16 cellular contexts compared by ENCODE assay signal in the genomic region with DNA sequence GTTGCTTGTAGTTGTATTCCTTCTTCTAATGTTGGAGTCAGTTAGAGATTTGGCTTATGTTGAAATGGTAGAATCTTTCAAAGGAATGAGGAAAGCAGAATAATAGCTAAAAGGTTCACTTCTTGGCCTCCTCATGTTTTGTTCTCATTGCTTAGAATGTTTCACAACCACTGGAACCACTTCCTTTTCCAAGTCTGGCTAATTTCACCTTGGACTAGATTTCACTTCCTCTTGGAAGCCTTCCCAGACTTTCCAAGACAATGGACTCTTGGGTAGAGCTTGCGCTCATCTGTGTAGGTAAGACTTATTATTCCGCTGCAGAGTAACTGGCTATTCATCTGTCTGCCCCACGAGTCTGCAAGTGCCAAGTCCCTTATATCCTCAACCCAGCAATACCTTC. TPM values are rescaled to one million over a fixed set of nuclear protein-coding genes. Genes with fewer than 3 reads are reported as not detected.
DNase-seq lines count a peak whose midpoint lies in the region; ATAC-seq, FAIRE-seq and TF ChIP-seq lines count a peak whose summit lies in the region.
"Had no signal": no experiment of that assay in that cellular context is flagged by ENCODE, and none has a peak within 500 bp of the region (broad histone marks: within the 10 kb centered on the region; RNA-seq: fewer than 3 reads in every experiment).

No MANE protein-coding gene starts in this region.

- POLR2A ChIA-PET in RWPE1 (lab: Yijun Ruan, JAX; ENCODE audit: low non-redundant PET) (no interaction called here), WTC11 (lab: Charles Lee) (no interaction called here)

- H3K9ac ChIP-seq in endodermal cell (ENCODE audit: extremely low read depth, low read length, poor library complexity, severe bottlenecking): no peak overlapping the region
- H3K9ac ChIP-seq: KMS-11, neural progenitor cell had no signal

- no peaks in the 10 kb centered on the region for H3K27me3 Mint-ChIP-seq in WTC11 (ENCODE audit: low read depth)
- no peaks in the 10 kb centered on the region for H3K27me3 Mint-ChIP-seq in endodermal cell (ENCODE audit: insufficient read depth)

- H3K36me3 Mint-ChIP-seq in WTC11 (no peaks in the 10 kb centered on the region), endodermal cell (ENCODE audit: low read depth) (no peaks in the 10 kb centered on the region)
- H3K36me3 Mint-ChIP-seq: neural progenitor cell had no signal

- in situ Hi-C loops in GM13977 (cut with MboI; ENCODE audit: low pct_unique_long_range_greater_than_20kb, low sequenced_read_pairs, unreplicated experiment): no loop called here

- intact Hi-C loops in pancreas (cut with DNase I): no loop called here

- H3K9me3 ChIP-seq in pancreas: no peaks in the 10 kb centered on the region
- no peaks in the 10 kb centered on the region for H3K9me3 ChIP-seq in endodermal cell (ENCODE audit: control insufficient read depth, low read length)
- H3K9me3 ChIP-seq: tibial artery had no signal

- ATAC-seq in pancreas (peak; percentile 43 to 87 (median 82)), WTC11 (no peak)

- WGBS in pancreas, 2 donors: 46 to 58% methylated on average over 3 of the region's 3 CpGs
- 91% methylated on average over 3 of the region's 3 CpGs; no CpG with 5 or more reads in 1 of the 2 experiments for WGBS in endodermal cell (ENCODE audit: insufficient coverage in 1 of 2, insufficient read length in 1 of 2), 2 experiments

- H3K27me3 ChIP-seq in pancreas (no peaks in the 10 kb centered on the region), endodermal cell (ENCODE audit: control insufficient read depth, insufficient read depth, low read length, poor library complexity, severe bottlenecking) (no peaks in the 10 kb centered on the region)
- H3K27me3 ChIP-seq: cardiac muscle cell, neural progenitor cell, tibial artery had no signal

- H3K4me1 Mint-ChIP-seq in WTC11 (peaks cover 5% of the 10 kb centered on the region), endodermal cell (peaks cover 2% of the 10 kb centered on the region)
- H3K4me1 Mint-ChIP-seq: neural progenitor cell had no signal

- H3K36me3 ChIP-seq in pancreas (no peaks in the 10 kb centered on the region), endodermal cell (ENCODE audit: control insufficient read depth, insufficient read depth, low read length) (no peaks in the 10 kb centered on the region)
- H3K36me3 ChIP-seq: cardiac muscle cell, neural progenitor cell, tibial artery had no signal

- TF ChIP-seq CTCF in RWPE1 (conservative IDR thresholded peaks at IDR 0.05; ENCODE audit: low read depth) (no peak), fibroblast of pulmonary artery (IDR thresholded peaks at IDR 0.05; ENCODE audit: low read length, missing control alignments) (no peak), pancreas (IDR thresholded peaks at IDR 0.05) (no peak), WTC11 (IDR thresholded peaks at IDR 0.05) (no peak), GM13977 (IDR thresholded peaks at IDR 0.05; ENCODE audit: extremely low read depth, insufficient read depth, missing control alignments) (no peak), endodermal cell (conservative IDR thresholded peaks at IDR 0.05) (no peak)

- H3K27ac ChIP-seq in RWPE1: no peak overlapping the region
- H3K27ac ChIP-seq in pancreas: peak overlapping the region in 1 of 4 donors; percentile 45
- H3K27ac ChIP-seq in endodermal cell (ENCODE audit: low read depth, low read length): no peak overlapping the region
- H3K27ac ChIP-seq: cardiac muscle cell, KMS-11, neural progenitor cell, tibial artery had no signal

- H3K4me3 ChIP-seq in fibroblast of pulmonary artery (replicated peaks; ENCODE audit: low read depth, low read length) (no peak overlapping the region), pancreas (no peak overlapping the region), endodermal cell (ENCODE audit: low read length) (no peak overlapping the region)
- H3K4me3 ChIP-seq: cardiac muscle cell, neural progenitor cell, tibial artery had no signal

- H3K4me1 ChIP-seq in pancreas (peaks cover 0 to 7% (median 0%) of the 10 kb centered on the region in 3 donors), endodermal cell (ENCODE audit: control insufficient read depth, insufficient read depth, low read length) (no peaks in the 10 kb centered on the region)
- H3K4me1 ChIP-seq: neural progenitor cell, tibial artery had no signal

- CTCF ChIA-PET in RWPE1 (lab: Yijun Ruan, JAX) (no interaction called here), WTC11 (lab: Charles Lee) (no interaction called here)

- H3K9me3 Mint-ChIP-seq in WTC11: no peaks in the 10 kb centered on the region
- no peaks in the 10 kb centered on the region for H3K9me3 Mint-ChIP-seq in endodermal cell
- H3K9me3 Mint-ChIP-seq: neural progenitor cell; T-helper 2 cell treated with Interferon-gamma antibody and Interleukin-4, amounts not matched to agents 5 μg/mL and 100 μg/mL, for 36 hours had no signal

- H3K4me3 Mint-ChIP-seq in WTC11: no peak overlapping the region
- no peak overlapping the region for H3K4me3 Mint-ChIP-seq in endodermal cell
- H3K4me3 Mint-ChIP-seq: neural progenitor cell; T-helper 2 cell treated with Interferon-gamma antibody and Interleukin-4, amounts not matched to agents 5 μg/mL and 100 μg/mL, for 36 hours had no signal

- no peak overlapping the region for H3K27ac Mint-ChIP-seq in WTC11
- H3K27ac Mint-ChIP-seq in endodermal cell: no peak overlapping the region
- H3K27ac Mint-ChIP-seq: neural progenitor cell; T-helper 2 cell treated with Interferon-gamma antibody and Interleukin-4, amounts not matched to agents 5 μg/mL and 100 μg/mL, for 36 hours had no signal

- DNase-seq in GM03348 (ENCODE audit: low spot score) (peak; percentile 35), RWPE1 (ENCODE audit: low spot score) (peak; percentile 13), fibroblast of pulmonary artery (ENCODE audit: low read depth) (peak; percentile 97), pancreas (no peak), WTC11 (ENCODE audit: low spot score) (no peak), T-helper 2 cell (no peak), GM13977 (ENCODE audit: low spot score) (no peak), endodermal cell (no peak)
- DNase-seq: DMS 273 treated with DMSO at 0.1 percent for 48 hours; NCI-H748 treated with DMSO at 0.1 percent for 48 hours; stimulated activated CD4-positive, alpha-beta T cell treated with anti-CD3 and anti-CD28 coated beads, Interleukin-4, amount 100 ng/mL, for 4 hours; tibial artery had no signal

- no peak for FAIRE-seq in pancreas (lab: Jason Lieb, UNC)

TF ChIP-seq in WTC11, 78 proteins besides CTCF, POLR2A, EP300 and RAD21:
- TF ChIP-seq, protein P1, sequence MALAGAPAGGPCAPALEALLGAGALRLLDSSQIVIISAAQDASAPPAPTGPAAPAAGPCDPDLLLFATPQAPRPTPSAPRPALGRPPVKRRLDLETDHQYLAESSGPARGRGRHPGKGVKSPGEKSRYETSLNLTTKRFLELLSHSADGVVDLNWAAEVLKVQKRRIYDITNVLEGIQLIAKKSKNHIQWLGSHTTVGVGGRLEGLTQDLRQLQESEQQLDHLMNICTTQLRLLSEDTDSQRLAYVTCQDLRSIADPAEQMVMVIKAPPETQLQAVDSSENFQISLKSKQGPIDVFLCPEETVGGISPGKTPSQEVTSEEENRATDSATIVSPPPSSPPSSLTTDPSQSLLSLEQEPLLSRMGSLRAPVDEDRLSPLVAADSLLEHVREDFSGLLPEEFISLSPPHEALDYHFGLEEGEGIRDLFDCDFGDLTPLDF (CRISPR knock-in tag; IDR thresholded peaks at IDR 0.05): no peak
- TF ChIP-seq ZNF317 (CRISPR knock-in tag; IDR thresholded peaks at IDR 0.05; ENCODE audit: borderline replicate concordance, low read depth) (no peak), ZNF219 (CRISPR knock-in tag; IDR thresholded peaks at IDR 0.05; ENCODE audit: borderline replicate concordance) (no peak), MXD4 (CRISPR knock-in tag; IDR thresholded peaks at IDR 0.05; ENCODE audit: borderline replicate concordance) (no peak)

RNA-seq across cellular contexts. Expression of a gene that starts 8.3 kb away (rescaled TPM):
- total RNA-seq in pancreas (1 to 10 TPM; 3.0 to 4.3 (median 3.6) TPM), WTC11 (2021) (6.0 to 7.7 TPM (median 6.6 TPM) in 3 replicates), endodermal cell (1 to 10 TPM; 1.4 to 3.3 TPM)
- 1 to 10 TPM; 1.2 to 1.5 TPM for polyA plus RNA-seq in pancreas
- polyA plus RNA-seq in endodermal cell (2013, experiment 1 of 2): 3.9 TPM
- polyA plus RNA-seq in endodermal cell (2013, experiment 2 of 2): 2.6 TPM

RNA-seq across cellular contexts. Expression of a gene that starts 21.3 kb away (rescaled TPM):
- total RNA-seq in pancreas (10 to 100 TPM in 2 of 6 donors, 1 to 10 TPM in 4; 4.4 to 13.8 (median 7.2) TPM), WTC11 (2021) (26.0 to 28.2 TPM (median 27.6 TPM) in 3 replicates), endodermal cell (10 to 100 TPM; 35.1 to 36.2 TPM)
- 10 to 100 TPM in 1 of 2 donors, 1 to 10 TPM in 1; 3.2 to 11.6 TPM for polyA plus RNA-seq in pancreas
- polyA plus RNA-seq in endodermal cell (2013, experiment 1 of 2): 42.0 TPM
- 43.9 TPM for polyA plus RNA-seq in endodermal cell (2013, experiment 2 of 2)

RNA-seq across cellular contexts. Expression of a gene that starts 39.2 kb away (rescaled TPM):
- total RNA-seq in pancreas: under 1 TPM in 5 of 6 donors, not detected in 1; 0.08 to 0.19 (median 0.14) TPM
- polyA plus RNA-seq in pancreas: under 1 TPM; 0.23 to 0.94 TPM
- 0.07 to 0.16 TPM in 2 of 3 replicates, not detected in the other for total RNA-seq in WTC11 (2021)
- total RNA-seq in endodermal cell: under 1 TPM; 0.15 to 0.35 TPM
- 0.07 TPM for polyA plus RNA-seq in endodermal cell (2013, experiment 1 of 2)
- 0.29 TPM for polyA plus RNA-seq in endodermal cell (2013, experiment 2 of 2)

Comparison
In these comparisons a context has a peak if more than half of its experiments do, and no peak if none do; other contexts are left out.
1. DNase-seq: peak in GM03348 (single experiment), RWPE1 (single experiment) and fibroblast of pulmonary artery (single experiment); none in pancreas (0 of 6), WTC11 (single experiment), T-helper 2 cell (0 of 5), GM13977 (single experiment) and endodermal cell (single experiment).